In genomic region chr22:27990879-27991278, GRCh38 we compare ENCODE assay signal across 2 cellular contexts.
A peak's percentile ranks its signal among the peaks of the same experiment; 100 is the strongest.
TF ChIP-seq lines count a peak whose summit lies in the region.

No MANE protein-coding gene starts in this region.

TF ChIP-seq in HEK293T, 16 proteins besides CTCF, POLR2A, EP300 and RAD21 (continued from another document):
- no peak for TF ChIP-seq PKNOX1 (IDR thresholded peaks at IDR 0.05)
- TF ChIP-seq SP1 (IDR thresholded peaks at IDR 0.05), result no peak

TF ChIP-seq in K562, 482 proteins besides CTCF, POLR2A, EP300 and RAD21 (continued from another document and continues in another):
- TF ChIP-seq XRCC5 (IDR thresholded peaks at IDR 0.05; ENCODE audit: low read depth, low read length), result peak; percentile 48; the same call in 1 of the 2 replicates
- no peak for TF ChIP-seq ARID1B (IDR thresholded peaks at IDR 0.05)
- TF ChIP-seq ZNF512 (tag; IDR thresholded peaks at IDR 0.05), result no peak
- no peak for TF ChIP-seq MAFK (IDR thresholded peaks at IDR 0.05; ENCODE audit: low read length)
- TF ChIP-seq MEF2D (tag; conservative IDR thresholded peaks at IDR 0.05; ENCODE audit: low read depth), result no peak
- TF ChIP-seq, protein P1, sequence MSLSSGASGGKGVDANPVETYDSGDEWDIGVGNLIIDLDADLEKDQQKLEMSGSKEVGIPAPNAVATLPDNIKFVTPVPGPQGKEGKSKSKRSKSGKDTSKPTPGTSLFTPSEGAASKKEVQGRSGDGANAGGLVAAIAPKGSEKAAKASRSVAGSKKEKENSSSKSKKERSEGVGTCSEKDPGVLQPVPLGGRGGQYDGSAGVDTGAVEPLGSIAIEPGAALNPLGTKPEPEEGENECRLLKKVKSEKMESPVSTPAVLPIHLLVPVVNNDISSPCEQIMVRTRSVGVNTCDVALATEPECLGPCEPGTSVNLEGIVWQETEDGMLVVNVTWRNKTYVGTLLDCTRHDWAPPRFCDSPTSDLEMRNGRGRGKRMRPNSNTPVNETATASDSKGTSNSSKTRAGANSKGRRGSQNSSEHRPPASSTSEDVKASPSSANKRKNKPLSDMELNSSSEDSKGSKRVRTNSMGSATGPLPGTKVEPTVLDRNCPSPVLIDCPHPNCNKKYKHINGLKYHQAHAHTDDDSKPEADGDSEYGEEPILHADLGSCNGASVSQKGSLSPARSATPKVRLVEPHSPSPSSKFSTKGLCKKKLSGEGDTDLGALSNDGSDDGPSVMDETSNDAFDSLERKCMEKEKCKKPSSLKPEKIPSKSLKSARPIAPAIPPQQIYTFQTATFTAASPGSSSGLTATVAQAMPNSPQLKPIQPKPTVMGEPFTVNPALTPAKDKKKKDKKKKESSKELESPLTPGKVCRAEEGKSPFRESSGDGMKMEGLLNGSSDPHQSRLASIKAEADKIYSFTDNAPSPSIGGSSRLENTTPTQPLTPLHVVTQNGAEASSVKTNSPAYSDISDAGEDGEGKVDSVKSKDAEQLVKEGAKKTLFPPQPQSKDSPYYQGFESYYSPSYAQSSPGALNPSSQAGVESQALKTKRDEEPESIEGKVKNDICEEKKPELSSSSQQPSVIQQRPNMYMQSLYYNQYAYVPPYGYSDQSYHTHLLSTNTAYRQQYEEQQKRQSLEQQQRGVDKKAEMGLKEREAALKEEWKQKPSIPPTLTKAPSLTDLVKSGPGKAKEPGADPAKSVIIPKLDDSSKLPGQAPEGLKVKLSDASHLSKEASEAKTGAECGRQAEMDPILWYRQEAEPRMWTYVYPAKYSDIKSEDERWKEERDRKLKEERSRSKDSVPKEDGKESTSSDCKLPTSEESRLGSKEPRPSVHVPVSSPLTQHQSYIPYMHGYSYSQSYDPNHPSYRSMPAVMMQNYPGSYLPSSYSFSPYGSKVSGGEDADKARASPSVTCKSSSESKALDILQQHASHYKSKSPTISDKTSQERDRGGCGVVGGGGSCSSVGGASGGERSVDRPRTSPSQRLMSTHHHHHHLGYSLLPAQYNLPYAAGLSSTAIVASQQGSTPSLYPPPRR (CRISPR knock-in tag; IDR thresholded peaks at IDR 0.05; ENCODE audit: borderline replicate concordance), result no peak
- no peak for TF ChIP-seq ARID2 (IDR thresholded peaks at IDR 0.05)
- TF ChIP-seq CBX2 (IDR thresholded peaks at IDR 0.05; ENCODE audit: insufficient read depth, low read length, poor library complexity, severe bottlenecking), result no peak
- TF ChIP-seq, protein P2, sequence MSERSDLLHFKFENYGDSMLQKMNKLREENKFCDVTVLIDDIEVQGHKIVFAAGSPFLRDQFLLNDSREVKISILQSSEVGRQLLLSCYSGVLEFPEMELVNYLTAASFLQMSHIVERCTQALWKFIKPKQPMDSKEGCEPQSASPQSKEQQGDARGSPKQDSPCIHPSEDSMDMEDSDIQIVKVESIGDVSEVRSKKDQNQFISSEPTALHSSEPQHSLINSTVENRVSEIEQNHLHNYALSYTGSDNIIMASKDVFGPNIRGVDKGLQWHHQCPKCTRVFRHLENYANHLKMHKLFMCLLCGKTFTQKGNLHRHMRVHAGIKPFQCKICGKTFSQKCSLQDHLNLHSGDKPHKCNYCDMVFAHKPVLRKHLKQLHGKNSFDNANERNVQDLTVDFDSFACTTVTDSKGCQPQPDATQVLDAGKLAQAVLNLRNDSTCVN (CRISPR knock-in tag; IDR thresholded peaks at IDR 0.05), result no peak
- no peak for TF ChIP-seq GATA2 (CRISPR knock-in tag; IDR thresholded peaks at IDR 0.05)
- no peak for TF ChIP-seq KLF16 (IDR thresholded peaks at IDR 0.05)
- no peak for TF ChIP-seq NFE2L1 (tag; IDR thresholded peaks at IDR 0.05; ENCODE audit: borderline replicate concordance, low read depth)
- no peak for TF ChIP-seq NELFE (IDR thresholded peaks at IDR 0.05; ENCODE audit: insufficient read depth, insufficient read length)
- no peak for TF ChIP-seq PRMT5 (CRISPR knock-in tag; IDR thresholded peaks at IDR 0.05)
- TF ChIP-seq ZSCAN29 (IDR thresholded peaks at IDR 0.05), result no peak
- TF ChIP-seq CREBBP (IDR thresholded peaks at IDR 0.05; ENCODE audit: low read depth, low read length), result no peak
- TF ChIP-seq SPI1 (IDR thresholded peaks at IDR 0.05; ENCODE audit: borderline replicate concordance, low read depth, low read length), result no peak
- no peak for TF ChIP-seq TFAM (CRISPR knock-in tag; conservative IDR thresholded peaks at IDR 0.05)
- TF ChIP-seq POLR2AphosphoS5 (IDR thresholded peaks at IDR 0.05; ENCODE audit: control insufficient read depth, insufficient read depth, low read depth, low read length), result no peak
- TF ChIP-seq ZNF75A (CRISPR knock-in tag; IDR thresholded peaks at IDR 0.05), result no peak
- TF ChIP-seq, protein P3, sequence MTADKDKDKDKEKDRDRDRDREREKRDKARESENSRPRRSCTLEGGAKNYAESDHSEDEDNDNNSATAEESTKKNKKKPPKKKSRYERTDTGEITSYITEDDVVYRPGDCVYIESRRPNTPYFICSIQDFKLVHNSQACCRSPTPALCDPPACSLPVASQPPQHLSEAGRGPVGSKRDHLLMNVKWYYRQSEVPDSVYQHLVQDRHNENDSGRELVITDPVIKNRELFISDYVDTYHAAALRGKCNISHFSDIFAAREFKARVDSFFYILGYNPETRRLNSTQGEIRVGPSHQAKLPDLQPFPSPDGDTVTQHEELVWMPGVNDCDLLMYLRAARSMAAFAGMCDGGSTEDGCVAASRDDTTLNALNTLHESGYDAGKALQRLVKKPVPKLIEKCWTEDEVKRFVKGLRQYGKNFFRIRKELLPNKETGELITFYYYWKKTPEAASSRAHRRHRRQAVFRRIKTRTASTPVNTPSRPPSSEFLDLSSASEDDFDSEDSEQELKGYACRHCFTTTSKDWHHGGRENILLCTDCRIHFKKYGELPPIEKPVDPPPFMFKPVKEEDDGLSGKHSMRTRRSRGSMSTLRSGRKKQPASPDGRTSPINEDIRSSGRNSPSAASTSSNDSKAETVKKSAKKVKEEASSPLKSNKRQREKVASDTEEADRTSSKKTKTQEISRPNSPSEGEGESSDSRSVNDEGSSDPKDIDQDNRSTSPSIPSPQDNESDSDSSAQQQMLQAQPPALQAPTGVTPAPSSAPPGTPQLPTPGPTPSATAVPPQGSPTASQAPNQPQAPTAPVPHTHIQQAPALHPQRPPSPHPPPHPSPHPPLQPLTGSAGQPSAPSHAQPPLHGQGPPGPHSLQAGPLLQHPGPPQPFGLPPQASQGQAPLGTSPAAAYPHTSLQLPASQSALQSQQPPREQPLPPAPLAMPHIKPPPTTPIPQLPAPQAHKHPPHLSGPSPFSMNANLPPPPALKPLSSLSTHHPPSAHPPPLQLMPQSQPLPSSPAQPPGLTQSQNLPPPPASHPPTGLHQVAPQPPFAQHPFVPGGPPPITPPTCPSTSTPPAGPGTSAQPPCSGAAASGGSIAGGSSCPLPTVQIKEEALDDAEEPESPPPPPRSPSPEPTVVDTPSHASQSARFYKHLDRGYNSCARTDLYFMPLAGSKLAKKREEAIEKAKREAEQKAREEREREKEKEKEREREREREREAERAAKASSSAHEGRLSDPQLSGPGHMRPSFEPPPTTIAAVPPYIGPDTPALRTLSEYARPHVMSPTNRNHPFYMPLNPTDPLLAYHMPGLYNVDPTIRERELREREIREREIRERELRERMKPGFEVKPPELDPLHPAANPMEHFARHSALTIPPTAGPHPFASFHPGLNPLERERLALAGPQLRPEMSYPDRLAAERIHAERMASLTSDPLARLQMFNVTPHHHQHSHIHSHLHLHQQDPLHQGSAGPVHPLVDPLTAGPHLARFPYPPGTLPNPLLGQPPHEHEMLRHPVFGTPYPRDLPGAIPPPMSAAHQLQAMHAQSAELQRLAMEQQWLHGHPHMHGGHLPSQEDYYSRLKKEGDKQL (CRISPR knock-in tag; IDR thresholded peaks at IDR 0.05; ENCODE audit: borderline replicate concordance), result no peak
- TF ChIP-seq ZFP36 (IDR thresholded peaks at IDR 0.05; ENCODE audit: low read depth, low read length, partially characterized antibody), result no peak
- TF ChIP-seq POLR2G (IDR thresholded peaks at IDR 0.05; ENCODE audit: low read depth, low read length), result peak; percentile 39; the same call in 1 of the 2 replicates
- TF ChIP-seq ZNF280A (IDR thresholded peaks at IDR 0.05; ENCODE audit: low read depth, partially characterized antibody), result no peak
- TF ChIP-seq CC2D1A (IDR thresholded peaks at IDR 0.05), result no peak
- TF ChIP-seq, protein P4, sequence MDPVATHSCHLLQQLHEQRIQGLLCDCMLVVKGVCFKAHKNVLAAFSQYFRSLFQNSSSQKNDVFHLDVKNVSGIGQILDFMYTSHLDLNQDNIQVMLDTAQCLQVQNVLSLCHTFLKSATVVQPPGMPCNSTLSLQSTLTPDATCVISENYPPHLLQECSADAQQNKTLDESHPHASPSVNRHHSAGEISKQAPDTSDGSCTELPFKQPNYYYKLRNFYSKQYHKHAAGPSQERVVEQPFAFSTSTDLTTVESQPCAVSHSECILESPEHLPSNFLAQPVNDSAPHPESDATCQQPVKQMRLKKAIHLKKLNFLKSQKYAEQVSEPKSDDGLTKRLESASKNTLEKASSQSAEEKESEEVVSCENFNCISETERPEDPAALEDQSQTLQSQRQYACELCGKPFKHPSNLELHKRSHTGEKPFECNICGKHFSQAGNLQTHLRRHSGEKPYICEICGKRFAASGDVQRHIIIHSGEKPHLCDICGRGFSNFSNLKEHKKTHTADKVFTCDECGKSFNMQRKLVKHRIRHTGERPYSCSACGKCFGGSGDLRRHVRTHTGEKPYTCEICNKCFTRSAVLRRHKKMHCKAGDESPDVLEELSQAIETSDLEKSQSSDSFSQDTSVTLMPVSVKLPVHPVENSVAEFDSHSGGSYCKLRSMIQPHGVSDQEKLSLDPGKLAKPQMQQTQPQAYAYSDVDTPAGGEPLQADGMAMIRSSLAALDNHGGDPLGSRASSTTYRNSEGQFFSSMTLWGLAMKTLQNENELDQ (CRISPR knock-in tag; IDR thresholded peaks at IDR 0.05; ENCODE audit: borderline replicate concordance), result no peak
- TF ChIP-seq ZKSCAN1 (IDR thresholded peaks at IDR 0.05; ENCODE audit: low read depth, low read length), result no peak
- TF ChIP-seq PCBP1 (IDR thresholded peaks at IDR 0.05; ENCODE audit: low read depth, low read length, poor library complexity, severe bottlenecking), result no peak
- no peak for TF ChIP-seq LARP7 (IDR thresholded peaks at IDR 0.05)
- TF ChIP-seq MYNN (IDR thresholded peaks at IDR 0.05), result no peak
- TF ChIP-seq MYNN (CRISPR knock-in tag; IDR thresholded peaks at IDR 0.05), result no peak
- TF ChIP-seq, protein P5, sequence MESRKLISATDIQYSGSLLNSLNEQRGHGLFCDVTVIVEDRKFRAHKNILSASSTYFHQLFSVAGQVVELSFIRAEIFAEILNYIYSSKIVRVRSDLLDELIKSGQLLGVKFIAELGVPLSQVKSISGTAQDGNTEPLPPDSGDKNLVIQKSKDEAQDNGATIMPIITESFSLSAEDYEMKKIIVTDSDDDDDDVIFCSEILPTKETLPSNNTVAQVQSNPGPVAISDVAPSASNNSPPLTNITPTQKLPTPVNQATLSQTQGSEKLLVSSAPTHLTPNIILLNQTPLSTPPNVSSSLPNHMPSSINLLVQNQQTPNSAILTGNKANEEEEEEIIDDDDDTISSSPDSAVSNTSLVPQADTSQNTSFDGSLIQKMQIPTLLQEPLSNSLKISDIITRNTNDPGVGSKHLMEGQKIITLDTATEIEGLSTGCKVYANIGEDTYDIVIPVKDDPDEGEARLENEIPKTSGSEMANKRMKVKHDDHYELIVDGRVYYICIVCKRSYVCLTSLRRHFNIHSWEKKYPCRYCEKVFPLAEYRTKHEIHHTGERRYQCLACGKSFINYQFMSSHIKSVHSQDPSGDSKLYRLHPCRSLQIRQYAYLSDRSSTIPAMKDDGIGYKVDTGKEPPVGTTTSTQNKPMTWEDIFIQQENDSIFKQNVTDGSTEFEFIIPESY (CRISPR knock-in tag; IDR thresholded peaks at IDR 0.05), result peak; percentile 90
- TF ChIP-seq CEBPB (tag; IDR thresholded peaks at IDR 0.05), result peak; percentile 32; the same call in 1 of the 2 replicates
